Comparison of ENCODE assay signal across 29 cellular contexts in genomic region chr16:22878955-22879354, GRCh38.
"Had no signal": no experiment of that assay in that cellular context is flagged by ENCODE, and none has a peak within 500 bp of the region (broad histone marks: within the 10 kb centered on the region; RNA-seq: fewer than 3 reads in every experiment).

No MANE protein-coding gene starts in this region.

- H3K4me3 ChIP-seq: ovary, psoas muscle, skin epidermis, smooth muscle cell, spleen, suprapubic skin, testis, tibial artery, transverse colon, upper lobe of right lung, uterus had no signal

- H2AFZ ChIP-seq: parathyroid adenoma had no signal

- DNase-seq: naive thymus-derived CD8-positive, alpha-beta T cell; nephron progenitor cell; nucleus accumbens; ovary; posterior cingulate gyrus; psoas muscle; right cardiac atrium; spleen; stimulated activated CD4-positive, alpha-beta T cell treated with anti-CD3 and anti-CD28 coated beads, Interleukin-12 subunit alpha, Interleukin-12 subunit beta, amount 100 ng/mL, for 4 hours; stimulated activated CD4-positive, alpha-beta T cell treated with anti-CD3 and anti-CD28 coated beads, Interleukin-1b, Interleukin-23, amount 100 ng/mL, for 48 hours; stimulated activated CD4-positive, alpha-beta T cell treated with anti-CD3 and anti-CD28 coated beads, Interleukin-4, amount 100 ng/mL, for 1 hour; stimulated activated CD4-positive, alpha-beta T cell treated with anti-CD3 and anti-CD28 coated beads, Interleukin-4, amount 100 ng/mL, for 4 hours; stimulated activated CD8-positive, alpha-beta memory T cell treated with anti-CD3 and anti-CD28 coated beads, Interleukin-4, amount 100 ng/mL, for 48 hours; stimulated activated naive CD4-positive, alpha-beta T cell; stimulated activated naive CD8-positive, alpha-beta T cell treated with anti-CD3 and anti-CD28 coated beads, Interleukin-15, amount 100 ng/mL, for 72 hours; stimulated activated naive CD8-positive, alpha-beta T cell treated with anti-CD3 and anti-CD28 coated beads, Interleukin-15, Interleukin-2, amounts not matched to agents 100 U/mL and 50 U/mL, for 24 hours; substantia nigra; testis; tibial artery; transverse colon; upper lobe of right lung; uterus had no signal

- H3K4me1 ChIP-seq: parathyroid adenoma, psoas muscle, spleen, suprapubic skin, testis, tibial artery, transverse colon, upper lobe of right lung, uterus had no signal

- H3K27me3 ChIP-seq: neutrophil, ovary, testis, transverse colon, uterus had no signal

- H3K27ac ChIP-seq: neutrophil, ovary, parathyroid adenoma, psoas muscle, skin epidermis, spleen, suprapubic skin, testis, tibial artery, transverse colon, upper lobe of right lung, uterus had no signal

- H3K79me2 ChIP-seq: parathyroid adenoma had no signal

- ATAC-seq: naive thymus-derived CD8-positive, alpha-beta T cell; natural killer cell treated with Interleukin-12 subunit alpha and Interleukin-12 subunit beta and Interleukin-15 and Interleukin-18, amount 100 ng/mL, for 72 hours; psoas muscle; right cardiac atrium; sciatic nerve; stimulated activated naive CD8-positive, alpha-beta T cell treated with anti-CD3 and anti-CD28 coated beads, Interleukin-15, amount 100 ng/mL, for 72 hours; stimulated activated naive CD8-positive, alpha-beta T cell treated with anti-CD3 and anti-CD28 coated beads, Interleukin-15, Interleukin-2, amounts not matched to agents 100 U/mL and 50 U/mL, for 24 hours; upper lobe of right lung had no signal

- H3K9me3 ChIP-seq: neutrophil, ovary, psoas muscle, spleen, suprapubic skin, testis, tibial artery, transverse colon, upper lobe of right lung, uterus had no signal

- H3K4me2 ChIP-seq: smooth muscle cell had no signal

- H3K36me3 ChIP-seq: neutrophil, ovary, spleen, suprapubic skin, tibial artery, transverse colon, upper lobe of right lung, uterus had no signal

- H3K9ac ChIP-seq: parathyroid adenoma had no signal
